1 cellular context compared by ENCODE assay signal in genomic region chr13:75411924-75412537, GRCh38.
TF ChIP-seq lines count a peak whose summit lies in the region.

No MANE protein-coding gene starts in this region.

TF ChIP-seq in HepG2, 621 proteins besides CTCF, POLR2A, EP300 and RAD21 (continued from another document and continues in another):
- TF ChIP-seq MYPOP (CRISPR knock-in tag; IDR thresholded peaks at IDR 0.05) (no peak), ZNF331 (CRISPR knock-in tag; IDR thresholded peaks at IDR 0.05) (peak; percentile 58; the same call in 1 of the 2 replicates), ZNF367 (CRISPR knock-in tag; IDR thresholded peaks at IDR 0.05; ENCODE audit: borderline replicate concordance) (no peak), MIXL1 (CRISPR knock-in tag; IDR thresholded peaks at IDR 0.05) (peak; percentile 88), POLR2G (IDR thresholded peaks at IDR 0.05; ENCODE audit: low read depth, low read length) (no peak), SRY (CRISPR knock-in tag; IDR thresholded peaks at IDR 0.05) (no peak), ZFP36L2 (CRISPR knock-in tag; IDR thresholded peaks at IDR 0.05) (no peak), NFIB (CRISPR knock-in tag; IDR thresholded peaks at IDR 0.05; ENCODE audit: borderline replicate concordance) (no peak), PHF8 (CRISPR knock-in tag; IDR thresholded peaks at IDR 0.05) (no peak), POLR2AphosphoS2 (IDR thresholded peaks at IDR 0.05; ENCODE audit: low read depth, low read length) (no peak), RAD51 (IDR thresholded peaks at IDR 0.05; ENCODE audit: borderline replicate concordance) (no peak), FOXO1 (CRISPR knock-in tag; IDR thresholded peaks at IDR 0.05) (peak; percentile 94), MLXIP (CRISPR knock-in tag; IDR thresholded peaks at IDR 0.05; ENCODE audit: borderline replicate concordance) (no peak), ZNF10 (CRISPR knock-in tag; IDR thresholded peaks at IDR 0.05; ENCODE audit: borderline replicate concordance, low read depth) (no peak), ZFP36L1 (CRISPR knock-in tag; IDR thresholded peaks at IDR 0.05) (no peak), NFE2L2 (IDR thresholded peaks at IDR 0.05; ENCODE audit: low read length) (no peak), ZXDC (CRISPR knock-in tag; IDR thresholded peaks at IDR 0.05) (no peak), NFYC (CRISPR knock-in tag; IDR thresholded peaks at IDR 0.05) (0 out of 2 replicates have a peak, but pooled peaks have one; percentile 13), ARNTL (CRISPR knock-in tag; IDR thresholded peaks at IDR 0.05) (peak; percentile 71; the same call in 1 of the 2 replicates), ZNF451 (CRISPR knock-in tag; IDR thresholded peaks at IDR 0.05) (no peak), FOXA3 (CRISPR knock-in tag; IDR thresholded peaks at IDR 0.05) (peak; percentile 89), KIAA2018 (CRISPR knock-in tag; IDR thresholded peaks at IDR 0.05; ENCODE audit: borderline replicate concordance) (no peak), ZNF670 (CRISPR knock-in tag; IDR thresholded peaks at IDR 0.05; ENCODE audit: borderline replicate concordance) (no peak), SNAPC4 (CRISPR knock-in tag; IDR thresholded peaks at IDR 0.05) (no peak), RBAK (CRISPR knock-in tag; IDR thresholded peaks at IDR 0.05) (no peak), ZBTB20 (CRISPR knock-in tag; IDR thresholded peaks at IDR 0.05; ENCODE audit: borderline replicate concordance, low read depth) (0 out of 2 replicates have a peak, but pooled peaks have one; percentile 28), ZNF569 (CRISPR knock-in tag; IDR thresholded peaks at IDR 0.05; ENCODE audit: borderline replicate concordance) (no peak), KLF9 (CRISPR knock-in tag; IDR thresholded peaks at IDR 0.05; ENCODE audit: low read depth) (0 out of 2 replicates have a peak, but pooled peaks have one; percentile 46), PHF20 (CRISPR knock-in tag; IDR thresholded peaks at IDR 0.05) (no peak), ZBTB26 (CRISPR knock-in tag; IDR thresholded peaks at IDR 0.05; ENCODE audit: borderline replicate concordance) (peak; percentile 96), ZNF816 (CRISPR knock-in tag; IDR thresholded peaks at IDR 0.05; ENCODE audit: borderline replicate concordance) (no peak), PCBP2 (optimal IDR thresholded peaks at IDR 0.05; ENCODE audit: low read depth, low read length, poor library complexity, severe bottlenecking) (no peak), ZNF747 (CRISPR knock-in tag; IDR thresholded peaks at IDR 0.05; ENCODE audit: borderline replicate concordance) (no peak), ATF5 (CRISPR knock-in tag; IDR thresholded peaks at IDR 0.05; ENCODE audit: low read depth) (no peak), NR2C2 (CRISPR knock-in tag; IDR thresholded peaks at IDR 0.05; ENCODE audit: borderline replicate concordance) (peak; percentile 89), MED13 (CRISPR knock-in tag; IDR thresholded peaks at IDR 0.05) (no peak), ZMYM2 (CRISPR knock-in tag; IDR thresholded peaks at IDR 0.05) (0 out of 2 replicates have a peak, but pooled peaks have one; percentile 61), ZNF749 (CRISPR knock-in tag; IDR thresholded peaks at IDR 0.05; ENCODE audit: borderline replicate concordance) (no peak), BORCS8-MEF2B (CRISPR knock-in tag; IDR thresholded peaks at IDR 0.05) (no peak)
